ENCODE assay signal across 8 cellular contexts in genomic region chr19:39833160-39833463, GRCh38. TPM values are rescaled to one million over a fixed set of nuclear protein-coding genes. Genes with fewer than 3 reads are reported as not detected.
DNase-seq lines count a peak whose midpoint lies in the region; ATAC-seq and TF ChIP-seq lines count a peak whose summit lies in the region.

No MANE protein-coding gene starts in this region.

- H3K27ac Mint-ChIP-seq in CD4-positive, alpha-beta T cell, result peak overlapping the region; percentile 68
- peak overlapping the region; percentile 87 to 93 for H3K27ac Mint-ChIP-seq in effector memory CD8-positive, alpha-beta T cell

- H4K8ac ChIP-seq in neuronal stem cell (ENCODE audit: low read depth, low read length), result no peak overlapping the region

- no peak overlapping the region for H2BK15ac ChIP-seq in neuronal stem cell (ENCODE audit: low read length)

- peaks cover 3% of the 10 kb centered on the region; the same call in 1 of the 2 replicates for H4K20me1 ChIP-seq in Karpas-422 (ENCODE audit: insufficient read depth, low read depth, low read length)

- ATAC-seq in CD4-positive, alpha-beta T cell (ENCODE audit: poor library complexity), result no peak
- ATAC-seq in effector memory CD8-positive, alpha-beta T cell (replicated peaks), result no peak
- ATAC-seq in GM18907 (IDR thresholded peaks at IDR 0.05; ENCODE audit: unreplicated experiment), result no peak

- WGBS in neuronal stem cell (ENCODE audit: extremely low coverage in 2 of 2, insufficient read length in 2 of 2, insufficient replicate concordance in 1 of 2), 2 donors, result no CpG with 5 or more reads among the region's 24 CpGs

- no peak for DNase-seq in CD4-positive, alpha-beta T cell
- DNase-seq in Karpas-422 (no peak), neuronal stem cell (ENCODE audit: low spot score) (no peak), AG08395 (ENCODE audit: low spot score) (no peak), CD1c-positive myeloid dendritic cell (ENCODE audit: extremely low spot score) (no peak), GM19238 (ENCODE audit: insufficient read length, low spot score) (no peak)
- no peak for DNase-seq in effector memory CD8-positive, alpha-beta T cell

- peaks cover 20% of the 10 kb centered on the region for H3K4me1 Mint-ChIP-seq in CD4-positive, alpha-beta T cell (ENCODE audit: low read depth)
- H3K4me1 Mint-ChIP-seq in effector memory CD8-positive, alpha-beta T cell (ENCODE audit: low read depth in 2 of 2), result peaks cover 33 to 39% of the 10 kb centered on the region in 2 donors

- H2AK5ac ChIP-seq in neuronal stem cell (ENCODE audit: low read depth, low read length), result peak overlapping the region; percentile 78

- no peaks in the 10 kb centered on the region for H3K27me3 Mint-ChIP-seq in CD4-positive, alpha-beta T cell
- H3K27me3 Mint-ChIP-seq in effector memory CD8-positive, alpha-beta T cell, result no peaks in the 10 kb centered on the region

- H3K27ac ChIP-seq in CD4-positive, alpha-beta T cell (ENCODE audit: low read depth, low read length), result peak overlapping the region; percentile 96
- H3K27ac ChIP-seq in Karpas-422 (ENCODE audit: low read length) (peak overlapping the region; percentile 87), neuronal stem cell (replicated peaks; ENCODE audit: low read length) (peak overlapping the region; percentile 63)

- no peak overlapping the region for H2AFZ ChIP-seq in Karpas-422 (ENCODE audit: low read length)
- H2AFZ ChIP-seq in neuronal stem cell (ENCODE audit: low read length), result peak overlapping the region; percentile 80

- H3K4me1 ChIP-seq in Karpas-422 (ENCODE audit: low read length) (peaks cover 20% of the 10 kb centered on the region), neuronal stem cell (ENCODE audit: control insufficient read depth in 2 of 2, insufficient read depth in 1 of 2, low read depth in 1 of 2, low read length in 2 of 2) (peaks cover 13 to 19% of the 10 kb centered on the region in 2 donors)

- no peaks in the 10 kb centered on the region for H3K9me3 Mint-ChIP-seq in CD4-positive, alpha-beta T cell
- no peaks in the 10 kb centered on the region for H3K9me3 Mint-ChIP-seq in effector memory CD8-positive, alpha-beta T cell

- H3K9ac ChIP-seq in Karpas-422 (ENCODE audit: low read length), result peak overlapping the region; percentile 91
- peak overlapping the region; percentile 79 for H3K9ac ChIP-seq in neuronal stem cell (ENCODE audit: low read depth, low read length, poor library complexity)

- peak overlapping the region; percentile 72 for H2BK5ac ChIP-seq in neuronal stem cell (ENCODE audit: low read length)

- no peak overlapping the region for H3K4ac ChIP-seq in neuronal stem cell (ENCODE audit: low read length)

- H3K36me3 ChIP-seq in Karpas-422 (ENCODE audit: insufficient read depth, low read length) (peaks cover 53% of the 10 kb centered on the region), neuronal stem cell (replicated peaks in 1 of 2; ENCODE audit: control insufficient read depth in 2 of 2, insufficient read depth in 2 of 2, low read length in 2 of 2) (peaks cover 48 to 86% of the 10 kb centered on the region in 2 donors)

- H3K18ac ChIP-seq in neuronal stem cell (ENCODE audit: low read length), result peak overlapping the region; percentile 92

- TF ChIP-seq CTCF in CD4-positive, alpha-beta T cell (IDR thresholded peaks at IDR 0.05), result no peak

- peaks cover 20% of the 10 kb centered on the region for H3K79me2 ChIP-seq in Karpas-422 (ENCODE audit: low read length)

- no peak overlapping the region for H2BK12ac ChIP-seq in neuronal stem cell (ENCODE audit: low read length)

- POLR2A ChIA-PET in CD4-positive, alpha-beta T cell (lab: Charles Lee), result interaction anchor here (0.9 to 1.7 kb wide), 14 partner anchors 8 to 1431 kb away, joined by 3 to 44 read pairs (median 6); partner anchors contain the start of genes AKT2, FBL, GMFG and HNRNPUL1

- no peak overlapping the region for H2BK120ac ChIP-seq in neuronal stem cell (ENCODE audit: low read depth, low read length)

- H3K4me3 Mint-ChIP-seq in CD4-positive, alpha-beta T cell, result peak overlapping the region; percentile 75
- H3K4me3 Mint-ChIP-seq in effector memory CD8-positive, alpha-beta T cell, result peak overlapping the region; percentile 70 to 86

- no peak overlapping the region for H3K23ac ChIP-seq in neuronal stem cell (ENCODE audit: low read depth, low read length, poor library complexity)

- intact Hi-C loops in CD4-positive, alpha-beta T cell (cut with DNase I, micrococcal nuclease), result loop anchor here (1.0 to 10.0 kb wide), 4 partner anchors 9 to 592 kb away; partner anchors contain the start of genes PSMC4 (in 1 of the 2), RPS16 (in 1 of the 2) and SERTAD1 (in 1 of the 2)

- H3K4me3 ChIP-seq in Karpas-422 (ENCODE audit: low read length), result peak overlapping the region; percentile 97
- H3K4me3 ChIP-seq in neuronal stem cell (ENCODE audit: low read length in 2 of 2), result peak overlapping the region; percentile 66 to 98

- H3K14ac ChIP-seq in neuronal stem cell (ENCODE audit: low read length), result no peak overlapping the region

- H3K36me3 Mint-ChIP-seq in CD4-positive, alpha-beta T cell (ENCODE audit: low read depth), result peaks cover 72% of the 10 kb centered on the region
- H3K36me3 Mint-ChIP-seq in effector memory CD8-positive, alpha-beta T cell (ENCODE audit: insufficient read depth), result peaks cover 73% of the 10 kb centered on the region

- CTCF ChIA-PET in CD4-positive, alpha-beta T cell (lab: Charles Lee), result interaction anchor here (1.4 kb wide), 1 partner anchor 11 kb away, joined by 8 read pairs; no protein-coding TSS in a partner anchor

- no peaks in the 10 kb centered on the region for H3K9me3 ChIP-seq in CD4-positive, alpha-beta T cell (ENCODE audit: control insufficient read depth, low read length)
- H3K9me3 ChIP-seq in Karpas-422 (ENCODE audit: low read length) (no peaks in the 10 kb centered on the region), neuronal stem cell (replicated peaks in 1 of 2; ENCODE audit: control insufficient read depth in 2 of 2, insufficient read depth in 1 of 2, low read depth in 1 of 2, low read length in 2 of 2) (no peaks in the 10 kb centered on the region)

- no peak overlapping the region for H4K91ac ChIP-seq in neuronal stem cell (ENCODE audit: low read depth, low read length, poor library complexity)

- no peaks in the 10 kb centered on the region for H3K9me2 ChIP-seq in Karpas-422 (replicated peaks; ENCODE audit: insufficient read depth, low read length)

- no peaks in the 10 kb centered on the region for H3K27me3 ChIP-seq in CD4-positive, alpha-beta T cell (ENCODE audit: control insufficient read depth, insufficient read depth, low read length)
- H3K27me3 ChIP-seq in Karpas-422 (ENCODE audit: low read length) (no peaks in the 10 kb centered on the region), neuronal stem cell (ENCODE audit: control insufficient read depth in 3 of 3, insufficient read depth in 3 of 3, low read depth in 1 of 3, low read length in 3 of 3) (no peaks in the 10 kb centered on the region)

- peak overlapping the region; percentile 93 for H3K4me2 ChIP-seq in Karpas-422 (ENCODE audit: low read depth, low read length, poor library complexity, severe bottlenecking)
- H3K4me2 ChIP-seq in neuronal stem cell (ENCODE audit: insufficient read depth, low read length, poor library complexity, severe bottlenecking), result peak overlapping the region; percentile 64

- peaks cover 17% of the 10 kb centered on the region for H3K79me1 ChIP-seq in neuronal stem cell (ENCODE audit: low read depth, low read length)

RNA-seq across cellular contexts. Expression of gene DYRK1B, which starts 0.8 kb away (rescaled TPM):
- 10 to 100 TPM; 18.9 to 19.4 TPM for total RNA-seq in CD4-positive, alpha-beta T cell
- total RNA-seq in Karpas-422 (2014; rRNA removed; shearing (Covaris generic); ENCODE audit: low replicate concordance), result 10.9 and 30.3 TPM in 2 replicates
- 36.7 TPM for polyA plus RNA-seq in neuronal stem cell (2013, experiment 1 of 2)
- 35.1 TPM for polyA plus RNA-seq in neuronal stem cell (2013, experiment 2 of 2)

RNA-seq across cellular contexts. Expression of gene FBL, which starts 13.1 kb away (rescaled TPM):
- 100 to 1,000 TPM; 267 to 287 TPM for total RNA-seq in CD4-positive, alpha-beta T cell
- total RNA-seq in Karpas-422 (2014; rRNA removed; shearing (Covaris generic); ENCODE audit: low replicate concordance), result 359 and 384 TPM in 2 replicates
- 435 TPM for polyA plus RNA-seq in neuronal stem cell (2013, experiment 1 of 2)
- 415 TPM for polyA plus RNA-seq in neuronal stem cell (2013, experiment 2 of 2)

RNA-seq across cellular contexts. Expression of gene LEUTX, which starts 54.5 kb away (rescaled TPM):
- not detected for total RNA-seq in CD4-positive, alpha-beta T cell
- total RNA-seq in Karpas-422 (2014; rRNA removed; shearing (Covaris generic); ENCODE audit: low replicate concordance), result not detected in 2 replicates
- polyA plus RNA-seq in neuronal stem cell (2013, experiment 1 of 2), result not detected
- not detected for polyA plus RNA-seq in neuronal stem cell (2013, experiment 2 of 2)
